ENCODE assay signal across 13 cellular contexts in genomic region chr2:168137510-168138180, GRCh38.
A peak's percentile ranks its signal among the peaks of the same experiment; 100 is the strongest.
DNase-seq lines count a peak whose midpoint lies in the region; TF ChIP-seq lines count a peak whose summit lies in the region.
"Had no signal": no experiment of that assay in that cellular context is flagged by ENCODE, and none has a peak within 500 bp of the region (broad histone marks: within the 10 kb centered on the region; RNA-seq: fewer than 3 reads in every experiment).

No MANE protein-coding gene starts in this region.

- peaks cover 48% of the 10 kb centered on the region for H3K36me3 Mint-ChIP-seq in nephron progenitor cell (ENCODE audit: low read depth)

- H3K4me1 ChIP-seq in HUES48 (ENCODE audit: control insufficient read depth, insufficient read depth, low read length) = peaks cover 27% of the 10 kb centered on the region

- no peaks in the 10 kb centered on the region for H3K27me3 ChIP-seq in HUES48 (ENCODE audit: control insufficient read depth, insufficient read depth, low read length)
- H3K27me3 ChIP-seq: sigmoid colon had no signal

- H3K4me1 Mint-ChIP-seq in nephron progenitor cell = peaks cover 15% of the 10 kb centered on the region

- in situ Hi-C loops in GM13977 (cut with MboI; ENCODE audit: low pct_unique_long_range_greater_than_20kb, low sequenced_read_pairs, unreplicated experiment) = no loop called here

- H3K9ac ChIP-seq in HUES48 (ENCODE audit: low read depth, low read length) = 0 out of 2 replicates have a peak overlapping the region, but pooled peaks have one; percentile 4

- TF ChIP-seq CTCF in choroid plexus epithelial cell (conservative IDR thresholded peaks at IDR 0.05; ENCODE audit: low read depth, low read length) (no peak), nephron progenitor cell (IDR thresholded peaks at IDR 0.05) (no peak), GM13977 (IDR thresholded peaks at IDR 0.05; ENCODE audit: extremely low read depth, insufficient read depth, missing control alignments) (no peak)

- peak overlapping the region; percentile 87 for H3K27ac Mint-ChIP-seq in nephron progenitor cell

- peaks cover 4% of the 10 kb centered on the region; the same call in 1 of the 2 replicates for H3K36me3 ChIP-seq in HUES48 (ENCODE audit: control insufficient read depth, insufficient read depth, low read length)

- H3K4me3 Mint-ChIP-seq in nephron progenitor cell = no peak overlapping the region

- H3K27me3 Mint-ChIP-seq in nephron progenitor cell (ENCODE audit: low read depth, poor library complexity) = no peaks in the 10 kb centered on the region

- H3K4me3 ChIP-seq in HUES48 (ENCODE audit: low read depth, low read length) (peak overlapping the region; percentile 12; the same call in 1 of the 2 replicates), choroid plexus epithelial cell (ENCODE audit: low read depth, low read length) (no peak overlapping the region)
- H3K4me3 ChIP-seq: sigmoid colon had no signal

- no peak for TF ChIP-seq POLR2A in erythroblast (IDR thresholded peaks at IDR 0.05; ENCODE audit: low read length)

- peak overlapping the region; percentile 80 for H3K27ac ChIP-seq in HUES48 (ENCODE audit: low read depth, low read length)
- H3K27ac ChIP-seq: 22Rv1 had no signal

- H3K9me3 Mint-ChIP-seq in nephron progenitor cell = no peaks in the 10 kb centered on the region

- no peaks in the 10 kb centered on the region for H3K9me3 ChIP-seq in HUES48 (ENCODE audit: control insufficient read depth, insufficient read depth, low read length)
- H3K9me3 ChIP-seq: sigmoid colon had no signal

- DNase-seq in DMS153 (lab: John Stamatoyannopoulos, UW) = peak; percentile 34
- no peak for DNase-seq in DMS153 treated with DMSO at 0.1 percent for 48 hours (lab: John Stamatoyannopoulos, UW; ENCODE audit: unreplicated experiment)
- peak; percentile 32 for DNase-seq in choroid plexus epithelial cell (ENCODE audit: low read depth)
- no peak for DNase-seq in nephron progenitor cell
- no peak for DNase-seq in erythroblast (lab: John Stamatoyannopoulos, UW)
- DNase-seq in GM13977 (ENCODE audit: low spot score) = no peak
- no peak for DNase-seq in midbrain (lab: John Stamatoyannopoulos, UW)
- DNase-seq: activated T-cell treated with anti-CD3 and anti-CD28 coated beads for 4 hours; effector CD4-positive, alpha-beta T cell; IMR-90; sigmoid colon had no signal

Comparison
In these comparisons a context has a peak if more than half of its experiments do, and no peak if none do; other contexts are left out.
1. DNase-seq: peak in DMS153 (single experiment) and choroid plexus epithelial cell (single experiment); none in DMS153 treated with DMSO at 0.1 percent for 48 hours (single experiment), nephron progenitor cell (single experiment), erythroblast (0 of 2), GM13977 (single experiment) and midbrain (single experiment).